ENCODE assay signal across 32 cellular contexts in the genomic region with DNA sequence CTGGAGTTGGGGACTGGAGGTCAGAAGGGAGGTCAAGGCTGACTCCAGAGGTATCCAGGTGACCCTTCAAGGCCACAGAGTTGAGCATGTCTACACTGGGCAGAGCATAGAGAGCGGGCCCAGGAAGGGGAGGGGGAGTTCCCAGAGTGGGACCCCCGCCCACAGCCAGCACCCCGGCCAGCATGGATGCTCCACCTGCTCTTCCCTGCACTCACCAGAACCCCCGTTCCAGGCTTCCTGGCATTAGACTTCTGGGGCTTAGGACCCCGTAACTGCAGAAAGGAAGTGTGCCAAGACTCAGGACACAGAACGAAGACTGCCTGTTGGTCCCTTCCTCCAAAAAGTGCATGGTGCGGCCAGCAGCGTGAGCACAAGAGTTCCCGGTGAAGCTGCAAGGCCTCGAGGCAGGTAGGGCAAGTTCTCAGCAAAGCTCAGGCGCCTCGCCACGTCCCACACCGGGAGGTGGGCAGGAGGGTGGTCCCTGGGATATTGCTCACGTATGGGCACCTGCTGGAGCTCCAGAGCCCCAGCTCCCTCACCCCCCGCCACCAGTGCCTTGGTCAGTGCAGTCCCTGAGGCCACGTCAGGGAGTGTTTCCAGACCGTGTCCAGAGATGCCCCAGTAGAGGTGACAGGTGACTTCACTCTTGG. TPM values are rescaled to one million over a fixed set of nuclear protein-coding genes. Genes with fewer than 3 reads are reported as not detected.
"Had no signal": no experiment of that assay in that cellular context is flagged by ENCODE, and none has a peak within 500 bp of the region (broad histone marks: within the 10 kb centered on the region; RNA-seq: fewer than 3 reads in every experiment).

No MANE protein-coding gene starts in this region.

- ATAC-seq: heart right ventricle; left colon; mucosa of descending colon; natural killer cell treated with Interleukin-12 subunit alpha and Interleukin-12 subunit beta and Interleukin-15 and Interleukin-18, amount 100 ng/mL, for 72 hours; sciatic nerve; stimulated activated naive B cell treated with anti-CD40 and anti-IgM and Interleukin-4, amounts not matched to agents 10 μg/mL and 1 μg/mL and 100 μg/mL, for 72 hours had no signal

- H3K4me1 Mint-ChIP-seq: memory B cell; naive B cell; neural crest cell; stimulated activated naive B cell treated with anti-CD40 and anti-IgM and Interleukin-4, amounts not matched to agents 10 μg/mL and 1 μg/mL and 100 μg/mL, for 72 hours had no signal

- H3K27ac ChIP-seq: esophagus squamous epithelium, heart right ventricle, parathyroid adenoma, prostate gland, right atrium auricular region, suprapubic skin, transverse colon, vagina had no signal

- H2AFZ ChIP-seq: parathyroid adenoma had no signal

- H3K36me3 ChIP-seq: prostate gland, right atrium auricular region, suprapubic skin, transverse colon, vagina had no signal

- H3K4me3 ChIP-seq: esophagus squamous epithelium, heart right ventricle, lung, mucosa of descending colon, prostate gland, right atrium auricular region, suprapubic skin, transverse colon, vagina had no signal

- H3K9me3 Mint-ChIP-seq: memory B cell; naive B cell; natural killer cell treated with Interleukin-12 subunit alpha and Interleukin-12 subunit beta and Interleukin-15 and Interleukin-18, amount 100 ng/mL, for 72 hours; neural crest cell; stimulated activated naive B cell treated with anti-CD40 and anti-IgM and Interleukin-4, amounts not matched to agents 10 μg/mL and 1 μg/mL and 100 μg/mL, for 72 hours; stimulated activated naive CD8-positive, alpha-beta T cell treated with anti-CD3 and anti-CD28 coated beads, Interleukin-15, Interleukin-2, amounts not matched to agents 100 ng/mL and 50 ng/mL, for 24 hours had no signal

- H3K27me3 ChIP-seq: esophagus squamous epithelium, heart right ventricle, right atrium auricular region, suprapubic skin, transverse colon, vagina had no signal

- H3K9me3 ChIP-seq: esophagus squamous epithelium, heart right ventricle, mucosa of descending colon, prostate gland, right atrium auricular region, suprapubic skin, transverse colon, vagina had no signal

- H3K9ac ChIP-seq: parathyroid adenoma had no signal

- H3K27ac Mint-ChIP-seq: memory B cell; naive B cell; natural killer cell treated with Interleukin-12 subunit alpha and Interleukin-12 subunit beta and Interleukin-15 and Interleukin-18, amount 100 ng/mL, for 72 hours; stimulated activated naive B cell treated with anti-CD40 and anti-IgM and Interleukin-4, amounts not matched to agents 10 μg/mL and 1 μg/mL and 100 μg/mL, for 72 hours; stimulated activated naive CD8-positive, alpha-beta T cell treated with anti-CD3 and anti-CD28 coated beads, Interleukin-15, Interleukin-2, amounts not matched to agents 100 ng/mL and 50 ng/mL, for 24 hours had no signal

- H3K36me3 Mint-ChIP-seq: memory B cell; naive B cell; natural killer cell treated with Interleukin-12 subunit alpha and Interleukin-12 subunit beta and Interleukin-15 and Interleukin-18, amount 100 ng/mL, for 72 hours; stimulated activated naive B cell treated with anti-CD40 and anti-IgM and Interleukin-4, amounts not matched to agents 10 μg/mL and 1 μg/mL and 100 μg/mL, for 72 hours had no signal

- DNase-seq: cerebellar nuclear complex; effector CD8-positive, alpha-beta T cell; esophagus squamous epithelium; foreskin melanocyte; glutamatergic neuron; heart right ventricle; hippocampal formation; kidney glomerular epithelial cell; left colon; naive B cell; stimulated activated CD4-positive, alpha-beta T cell treated with anti-CD3 and anti-CD28 coated beads, Interleukin-2, amount 100 ng/mL, for 24 hours; stimulated activated CD4-positive, alpha-beta T cell treated with anti-CD3 and anti-CD28 coated beads, Interleukin-4, amount 100 ng/mL, for 24 hours; stimulated activated naive B cell treated with anti-CD40 and anti-IgM and Interleukin-4, amounts not matched to agents 10 μg/mL and 1 μg/mL and 100 μg/mL, for 72 hours; transverse colon had no signal

- H3K4me3 Mint-ChIP-seq: memory B cell; natural killer cell treated with Interleukin-12 subunit alpha and Interleukin-12 subunit beta and Interleukin-15 and Interleukin-18, amount 100 ng/mL, for 72 hours; neural crest cell; stimulated activated naive B cell treated with anti-CD40 and anti-IgM and Interleukin-4, amounts not matched to agents 10 μg/mL and 1 μg/mL and 100 μg/mL, for 72 hours; stimulated activated naive CD8-positive, alpha-beta T cell treated with anti-CD3 and anti-CD28 coated beads, Interleukin-15, Interleukin-2, amounts not matched to agents 100 ng/mL and 50 ng/mL, for 24 hours had no signal

- H3K4me1 ChIP-seq: prostate gland, suprapubic skin, transverse colon, vagina had no signal

RNA-seq across cellular contexts. Expression of a gene that starts 13.8 kb away (rescaled TPM):
- total RNA-seq: endothelial cell of umbilical vein, osteoblast had no signal
- polyA plus RNA-seq: endothelial cell of umbilical vein had no signal

RNA-seq across cellular contexts. Expression of a gene that starts 52.2 kb away (rescaled TPM):
- total RNA-seq: endothelial cell of umbilical vein; epithelial cell of proximal tubule; esophagus squamous epithelium; left colon; liver; lung; mucosa of descending colon; natural killer cell treated with Interleukin-12 subunit alpha and Interleukin-12 subunit beta and Interleukin-15 and Interleukin-18, amount 100 ng/mL, for 72 hours; neural crest cell; osteoblast; right atrium auricular region; sciatic nerve; skeletal muscle tissue; transverse colon; ureter; vagina had no signal
- polyA plus RNA-seq: endothelial cell of umbilical vein, heart right ventricle, liver, lung had no signal
